In the genomic region with DNA sequence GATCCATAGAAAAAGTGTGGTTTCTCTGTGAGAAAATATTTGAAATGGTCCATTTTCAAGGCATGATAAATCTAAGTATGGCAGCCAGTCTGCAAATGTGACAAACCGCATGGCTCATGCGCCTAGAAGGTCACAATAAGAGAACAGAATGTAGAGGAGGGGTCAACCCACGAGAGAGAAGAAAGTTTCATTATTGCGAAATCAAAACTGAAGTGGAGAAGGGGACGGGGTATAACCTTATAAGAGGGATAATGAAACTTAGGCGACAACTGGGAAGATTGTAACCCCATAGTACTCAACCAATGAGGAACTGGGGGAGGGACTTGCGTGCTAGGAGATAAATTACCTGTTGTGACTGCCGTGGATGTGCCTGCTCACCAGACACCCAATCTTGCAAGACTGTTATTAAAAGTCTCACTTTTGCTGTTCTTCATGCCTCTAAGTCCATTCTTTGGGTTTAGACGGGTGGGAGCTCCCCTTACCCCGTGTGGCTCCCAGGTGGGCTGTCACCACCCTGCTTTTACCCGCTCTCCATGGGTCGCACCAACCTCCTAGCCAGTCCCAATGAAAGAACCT, we compare ENCODE assay signal across 1 cellular context.
TF ChIP-seq lines count a peak whose summit lies in the region.

No MANE protein-coding gene starts in this region.

TF ChIP-seq in WTC11, 78 proteins besides CTCF, POLR2A, EP300 and RAD21 (continued from another document):
- TF ChIP-seq, protein P1, sequence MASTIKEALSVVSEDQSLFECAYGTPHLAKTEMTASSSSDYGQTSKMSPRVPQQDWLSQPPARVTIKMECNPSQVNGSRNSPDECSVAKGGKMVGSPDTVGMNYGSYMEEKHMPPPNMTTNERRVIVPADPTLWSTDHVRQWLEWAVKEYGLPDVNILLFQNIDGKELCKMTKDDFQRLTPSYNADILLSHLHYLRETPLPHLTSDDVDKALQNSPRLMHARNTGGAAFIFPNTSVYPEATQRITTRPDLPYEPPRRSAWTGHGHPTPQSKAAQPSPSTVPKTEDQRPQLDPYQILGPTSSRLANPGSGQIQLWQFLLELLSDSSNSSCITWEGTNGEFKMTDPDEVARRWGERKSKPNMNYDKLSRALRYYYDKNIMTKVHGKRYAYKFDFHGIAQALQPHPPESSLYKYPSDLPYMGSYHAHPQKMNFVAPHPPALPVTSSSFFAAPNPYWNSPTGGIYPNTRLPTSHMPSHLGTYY (CRISPR knock-in tag; IDR thresholded peaks at IDR 0.05): no peak
- TF ChIP-seq FOXK1 (CRISPR knock-in tag; IDR thresholded peaks at IDR 0.05) (no peak), ZNF416 (CRISPR knock-in tag; IDR thresholded peaks at IDR 0.05) (no peak)
